In the genomic region with DNA sequence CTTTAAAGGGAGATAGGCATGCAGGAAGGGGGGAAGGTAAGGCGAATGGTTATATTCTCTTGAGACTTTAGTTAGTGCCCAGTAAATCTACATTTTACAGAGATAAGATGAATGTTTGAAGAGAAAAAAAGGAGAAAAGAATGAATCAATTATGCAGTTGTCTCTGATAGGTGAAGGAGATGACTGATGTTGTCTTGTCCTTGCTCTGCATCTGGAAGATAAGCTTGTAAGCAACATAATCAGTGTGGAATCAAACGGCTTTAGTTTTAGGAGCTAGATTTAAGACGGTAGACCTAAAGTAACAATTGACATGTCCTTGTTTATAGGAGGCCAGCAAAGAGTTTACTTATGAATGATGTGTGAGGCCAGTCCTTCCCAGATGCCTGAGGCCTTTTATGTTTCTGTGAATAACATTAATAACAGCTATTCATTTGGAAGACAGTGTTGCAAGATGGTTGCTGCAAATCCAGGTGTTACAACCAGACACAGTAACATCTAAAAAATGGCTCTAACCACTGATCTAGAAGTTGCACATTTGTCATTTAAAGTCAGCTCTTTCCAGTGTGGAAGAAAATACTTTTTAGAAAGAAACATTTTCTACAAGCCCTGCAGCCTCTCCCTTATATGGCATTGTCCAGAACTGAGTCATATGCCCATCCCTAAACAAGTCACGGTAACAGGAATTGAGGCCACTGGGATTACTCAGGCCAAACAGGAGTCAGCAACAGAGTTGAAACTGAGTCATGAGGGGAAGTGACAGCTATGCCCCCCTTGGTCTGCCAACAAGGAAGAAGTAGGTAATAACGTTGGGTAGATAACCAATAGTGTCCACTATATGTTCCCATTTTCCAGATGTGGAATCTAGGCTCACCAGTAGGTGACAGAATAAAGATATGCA, we compare ENCODE assay signal across 11 cellular contexts.
DNase-seq lines count a peak whose midpoint lies in the region; TF ChIP-seq lines count a peak whose summit lies in the region.
"Had no signal": no experiment of that assay in that cellular context is flagged by ENCODE, and none has a peak within 500 bp of the region (broad histone marks: within the 10 kb centered on the region; RNA-seq: fewer than 3 reads in every experiment).

No MANE protein-coding gene starts in this region.

- no peaks in the 10 kb centered on the region for H3K36me3 ChIP-seq in WERI-Rb-1

- DNase-seq in NCI-H82 (lab: John Stamatoyannopoulos, UW) (peak; percentile 11), NCI-H82 treated with DMSO at 0.1 percent for 48 hours (lab: John Stamatoyannopoulos, UW; ENCODE audit: unreplicated experiment) (no peak), T1000 (lab: John Stamatoyannopoulos, UW) (peak; percentile 56), fibroblast of pulmonary artery (ENCODE audit: low read depth) (peak; percentile 77), stromal cell of bone marrow (ENCODE audit: low read depth) (peak; percentile 84), WERI-Rb-1 (no peak), NCI-H2081 treated with DMSO at 0.1 percent for 48 hours (lab: John Stamatoyannopoulos, UW) (no peak), HuH-7 (ENCODE audit: low spot score) (no peak)
- DNase-seq: 8988T, NCI-H2171, nephron progenitor cell had no signal

- no peak for TF ChIP-seq CTCF in fibroblast of pulmonary artery (IDR thresholded peaks at IDR 0.05; ENCODE audit: low read length, missing control alignments)
- no peak for TF ChIP-seq CTCF in WERI-Rb-1 (IDR thresholded peaks at IDR 0.05; ENCODE audit: low read depth, low read length)

- no peaks in the 10 kb centered on the region for H3K9me3 ChIP-seq in WERI-Rb-1 (ENCODE audit: severe bottlenecking)

- no peak overlapping the region for H3K27ac ChIP-seq in WERI-Rb-1

- H3K27me3 ChIP-seq in WERI-Rb-1 (ENCODE audit: insufficient read depth, low read depth, severe bottlenecking): no peaks in the 10 kb centered on the region

- no peak overlapping the region for H3K4me3 ChIP-seq in fibroblast of pulmonary artery (replicated peaks; ENCODE audit: low read depth, low read length)
- H3K4me3 ChIP-seq in WERI-Rb-1 (ENCODE audit: low read depth, low read length): no peak overlapping the region

Comparison
In these comparisons a context has a peak if more than half of its experiments do, and no peak if none do; other contexts are left out.
1. DNase-seq: peak in NCI-H82 (single experiment), T1000 (single experiment), fibroblast of pulmonary artery (single experiment) and stromal cell of bone marrow (single experiment); none in NCI-H82 treated with DMSO at 0.1 percent for 48 hours (single experiment), WERI-Rb-1 (single experiment), NCI-H2081 treated with DMSO at 0.1 percent for 48 hours (single experiment) and HuH-7 (single experiment).